2 cellular contexts compared by ENCODE assay signal in genomic region chr7:114979388-114979787, GRCh38.
A peak's percentile ranks its signal among the peaks of the same experiment; 100 is the strongest.
TF ChIP-seq lines count a peak whose summit lies in the region.

No MANE protein-coding gene starts in this region.

TF ChIP-seq in liver, 16 proteins besides CTCF, POLR2A, EP300 and RAD21 (continued from another document):
- TF ChIP-seq FOXA2 (IDR thresholded peaks at IDR 0.05) (no peak), MAX (IDR thresholded peaks at IDR 0.05) (no peak), YY1 (IDR thresholded peaks at IDR 0.05) (peak; percentile 54), RXRA (IDR thresholded peaks at IDR 0.05) (peak in 1 of 2 donors; percentile 35), ATF3 (IDR thresholded peaks at IDR 0.05) (peak; percentile 68), FOXA1 (IDR thresholded peaks at IDR 0.05) (no peak), JUND (IDR thresholded peaks at IDR 0.05) (peak; percentile 46 to 88), NR2F2 (IDR thresholded peaks at IDR 0.05) (no peak), ZBTB33 (IDR thresholded peaks at IDR 0.05) (no peak), TAF1 (conservative IDR thresholded peaks at IDR 0.05) (no peak), HNF4G (IDR thresholded peaks at IDR 0.05) (no peak)
- TF ChIP-seq, protein P1, sequence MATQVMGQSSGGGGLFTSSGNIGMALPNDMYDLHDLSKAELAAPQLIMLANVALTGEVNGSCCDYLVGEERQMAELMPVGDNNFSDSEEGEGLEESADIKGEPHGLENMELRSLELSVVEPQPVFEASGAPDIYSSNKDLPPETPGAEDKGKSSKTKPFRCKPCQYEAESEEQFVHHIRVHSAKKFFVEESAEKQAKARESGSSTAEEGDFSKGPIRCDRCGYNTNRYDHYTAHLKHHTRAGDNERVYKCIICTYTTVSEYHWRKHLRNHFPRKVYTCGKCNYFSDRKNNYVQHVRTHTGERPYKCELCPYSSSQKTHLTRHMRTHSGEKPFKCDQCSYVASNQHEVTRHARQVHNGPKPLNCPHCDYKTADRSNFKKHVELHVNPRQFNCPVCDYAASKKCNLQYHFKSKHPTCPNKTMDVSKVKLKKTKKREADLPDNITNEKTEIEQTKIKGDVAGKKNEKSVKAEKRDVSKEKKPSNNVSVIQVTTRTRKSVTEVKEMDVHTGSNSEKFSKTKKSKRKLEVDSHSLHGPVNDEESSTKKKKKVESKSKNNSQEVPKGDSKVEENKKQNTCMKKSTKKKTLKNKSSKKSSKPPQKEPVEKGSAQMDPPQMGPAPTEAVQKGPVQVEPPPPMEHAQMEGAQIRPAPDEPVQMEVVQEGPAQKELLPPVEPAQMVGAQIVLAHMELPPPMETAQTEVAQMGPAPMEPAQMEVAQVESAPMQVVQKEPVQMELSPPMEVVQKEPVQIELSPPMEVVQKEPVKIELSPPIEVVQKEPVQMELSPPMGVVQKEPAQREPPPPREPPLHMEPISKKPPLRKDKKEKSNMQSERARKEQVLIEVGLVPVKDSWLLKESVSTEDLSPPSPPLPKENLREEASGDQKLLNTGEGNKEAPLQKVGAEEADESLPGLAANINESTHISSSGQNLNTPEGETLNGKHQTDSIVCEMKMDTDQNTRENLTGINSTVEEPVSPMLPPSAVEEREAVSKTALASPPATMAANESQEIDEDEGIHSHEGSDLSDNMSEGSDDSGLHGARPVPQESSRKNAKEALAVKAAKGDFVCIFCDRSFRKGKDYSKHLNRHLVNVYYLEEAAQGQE (IDR thresholded peaks at IDR 0.05): no peak

TF ChIP-seq in HepG2, 621 proteins besides CTCF, POLR2A, EP300 and RAD21:
- TF ChIP-seq ZNF407 (CRISPR knock-in tag; IDR thresholded peaks at IDR 0.05; ENCODE audit: not compliant biosample characterization): no peak
- TF ChIP-seq PRPF4 (IDR thresholded peaks at IDR 0.05; ENCODE audit: low read depth, low read length, poor library complexity, severe bottlenecking): no peak
- TF ChIP-seq ZNF251 (CRISPR knock-in tag; IDR thresholded peaks at IDR 0.05): no peak
